20 cellular contexts compared by ENCODE assay signal in genomic region chr16:63592852-63593251, GRCh38.
DNase-seq lines count a peak whose midpoint lies in the region; ATAC-seq, FAIRE-seq and TF ChIP-seq lines count a peak whose summit lies in the region.
"Had no signal": no experiment of that assay in that cellular context is flagged by ENCODE, and none has a peak within 500 bp of the region (broad histone marks: within the 10 kb centered on the region; RNA-seq: fewer than 3 reads in every experiment).

No MANE protein-coding gene starts in this region.

- no peak overlapping the region for H2AK5ac ChIP-seq in neuronal stem cell (ENCODE audit: low read depth, low read length)

- no peak overlapping the region for H2BK120ac ChIP-seq in neuronal stem cell (ENCODE audit: low read depth, low read length)

- no peak overlapping the region for H3K14ac ChIP-seq in neuronal stem cell (ENCODE audit: low read length)

- H2BK12ac ChIP-seq in neuronal stem cell (ENCODE audit: low read length): no peak overlapping the region

- no peaks in the 10 kb centered on the region for H3K27me3 ChIP-seq in GM12878 (replicated peaks in 1 of 2; ENCODE audit: control insufficient read depth in 2 of 2, insufficient read depth in 2 of 2, low read length in 1 of 2)
- no peaks in the 10 kb centered on the region for H3K27me3 ChIP-seq in K562 (ENCODE audit: control insufficient read depth in 2 of 2, insufficient read depth in 2 of 2, low read length in 2 of 2)
- H3K27me3 ChIP-seq in neuronal stem cell (ENCODE audit: control insufficient read depth in 3 of 3, insufficient read depth in 3 of 3, low read depth in 1 of 3, low read length in 3 of 3): no peaks in the 10 kb centered on the region
- H3K27me3 ChIP-seq: BE2C, BLaER1 had no signal

- H3K9me3 ChIP-seq in GM12878 (replicated peaks; ENCODE audit: control insufficient read depth, insufficient read depth, low read length): no peaks in the 10 kb centered on the region
- H3K9me3 ChIP-seq in K562 (replicated peaks; ENCODE audit: control insufficient read depth, insufficient read depth, low read depth, low read length): 0 out of 2 replicates have a peak, but pooled peaks cover 2% of the 10 kb centered on the region
- H3K9me3 ChIP-seq in neuronal stem cell (replicated peaks in 1 of 2; ENCODE audit: control insufficient read depth in 2 of 2, insufficient read depth in 1 of 2, low read depth in 1 of 2, low read length in 2 of 2): no peaks in the 10 kb centered on the region
- H3K9me3 ChIP-seq: BE2C, BLaER1 had no signal

- H3K18ac ChIP-seq in neuronal stem cell (ENCODE audit: low read length): no peak overlapping the region

- H3K4me2 ChIP-seq in GM12878 (ENCODE audit: control insufficient read depth, insufficient read depth) (no peak overlapping the region), K562 (ENCODE audit: insufficient read depth, low read length) (no peak overlapping the region), neuronal stem cell (ENCODE audit: insufficient read depth, low read length, poor library complexity, severe bottlenecking) (no peak overlapping the region)
- H3K4me2 ChIP-seq: BLaER1 had no signal

- no peak overlapping the region for H2BK5ac ChIP-seq in neuronal stem cell (ENCODE audit: low read length)

- FAIRE-seq in GM12878 (lab: Jason Lieb, UNC) (no peak), K562 (lab: Jason Lieb, UNC) (no peak), HTR-8/SVneo (lab: Jason Lieb, UNC) (no peak)
- FAIRE-seq: A204.1, G401.6, GM12892, GM18507 had no signal

- TF ChIP-seq EP300 in GM12878 (IDR thresholded peaks at IDR 0.05; ENCODE audit: borderline replicate concordance in 1 of 2, control insufficient read depth in 1 of 2, low read depth in 2 of 2, low read length in 2 of 2) (no peak), K562 (IDR thresholded peaks at IDR 0.05; ENCODE audit: low read length) (no peak)

- no peak overlapping the region for H3K27ac ChIP-seq in GM12878 (ENCODE audit: control insufficient read depth, insufficient read depth)
- no peak overlapping the region for H3K27ac ChIP-seq in K562 (ENCODE audit: extremely low read depth, low read depth, low read length)
- H3K27ac ChIP-seq in neuronal stem cell (replicated peaks; ENCODE audit: low read length): no peak overlapping the region
- H3K27ac ChIP-seq: BLaER1 had no signal

- H4K91ac ChIP-seq in neuronal stem cell (ENCODE audit: low read depth, low read length, poor library complexity): no peak overlapping the region

- CTCF ChIA-PET in GM12878 (lab: Yijun Ruan, JAX): no interaction called here
- CTCF ChIA-PET in K562 (lab: Yijun Ruan, JAX; ENCODE audit: low intra/inter-chr PET ratio): no interaction called here

- H3K36me3 ChIP-seq in GM12878 (ENCODE audit: control insufficient read depth in 2 of 2, insufficient read depth in 2 of 2, low read length in 1 of 2) (no peaks in the 10 kb centered on the region), K562 (ENCODE audit: control insufficient read depth, insufficient read depth, low read length) (no peaks in the 10 kb centered on the region), neuronal stem cell (replicated peaks in 1 of 2; ENCODE audit: control insufficient read depth in 2 of 2, insufficient read depth in 2 of 2, low read length in 2 of 2) (no peaks in the 10 kb centered on the region)
- H3K36me3 ChIP-seq: BE2C, BLaER1 had no signal

- in situ Hi-C loops in GM12878 (cut with MboI): no loop called here
- in situ Hi-C loops in K562 (cut with MboI): no loop called here

- H4K8ac ChIP-seq in neuronal stem cell (ENCODE audit: low read depth, low read length): no peak overlapping the region

- H3K4me3 ChIP-seq in GM12878 (no peak overlapping the region), K562 (no peak overlapping the region), neuronal stem cell (ENCODE audit: low read length in 2 of 2) (no peak overlapping the region)
- H3K4me3 ChIP-seq: BLaER1 had no signal

- BruUV-seq in GM12878 (replicated peaks; lab: Mats Ljungman, UMichigan) (no TSS peak), K562 (replicated peaks; lab: Mats Ljungman, UMichigan) (no TSS peak)

- H3K4me1 ChIP-seq in GM12878 (ENCODE audit: control insufficient read depth, insufficient read depth, low read length): no peaks in the 10 kb centered on the region
- no peaks in the 10 kb centered on the region for H3K4me1 ChIP-seq in K562 (replicated peaks in 1 of 2; ENCODE audit: control insufficient read depth in 2 of 2, insufficient read depth in 2 of 2, low read length in 2 of 2)
- no peaks in the 10 kb centered on the region for H3K4me1 ChIP-seq in neuronal stem cell (ENCODE audit: control insufficient read depth in 2 of 2, insufficient read depth in 1 of 2, low read depth in 1 of 2, low read length in 2 of 2)
- H3K4me1 ChIP-seq: BE2C, BLaER1 had no signal

- no peaks in the 10 kb centered on the region for H3K79me1 ChIP-seq in neuronal stem cell (ENCODE audit: low read depth, low read length)

- WGBS in GM12878 (ENCODE audit: insufficient coverage, insufficient replicate concordance, low lambda C conversion rate, missing lambda C conversion rate): 28% methylated on average over 3 of the region's 3 CpGs
- WGBS in K562 (ENCODE audit: insufficient coverage, low coverage, missing lambda C conversion rate): 5% methylated on average over 3 of the region's 3 CpGs
- whole genome bisulfite sequencing in neuronal stem cell (ENCODE audit: extremely low coverage in 2 of 2, insufficient read length in 2 of 2, insufficient replicate concordance in 1 of 2), 2 donors: no CpG with 5 or more reads among the region's 3 CpGs

- intact Hi-C loops in GM12878 (cut with micrococcal nuclease; ENCODE audit: unreplicated experiment): no loop called here
- intact Hi-C loops in K562 (cut with micrococcal nuclease): no loop called here

- H3K4ac ChIP-seq in neuronal stem cell (ENCODE audit: low read length): no peak overlapping the region

- no peaks in the 10 kb centered on the region for H3K79me2 ChIP-seq in GM12878 (ENCODE audit: control insufficient read depth, insufficient read depth, low read length)
- no peaks in the 10 kb centered on the region for H3K79me2 ChIP-seq in K562 (ENCODE audit: control insufficient read depth, insufficient read depth, low read length)

- H3K9ac ChIP-seq in GM12878 (ENCODE audit: control insufficient read depth, insufficient read depth, low read length) (no peak overlapping the region), K562 (ENCODE audit: insufficient read depth in 1 of 2, low read depth in 2 of 2, low read length in 2 of 2) (no peak overlapping the region), neuronal stem cell (ENCODE audit: low read depth, low read length, poor library complexity) (no peak overlapping the region)
- H3K9ac ChIP-seq: BLaER1 had no signal

- RAD21 ChIA-PET in GM12878 (lab: Charles Lee; ENCODE audit: unreplicated experiment): no interaction called here

- TF ChIP-seq POLR2A in GM12878 (IDR thresholded peaks at IDR 0.05; ENCODE audit: low read depth, low read length) (no peak), K562 (conservative IDR thresholded peaks at IDR 0.05) (no peak)

- SMC1A ChIA-PET in GM12878 (lab: Charles Lee; ENCODE audit: uncharacterized antibody, unreplicated experiment): interaction anchor here (1.2 to 1.6 kb wide), 2 partner anchors 8 to 17 kb away, joined by 3 read pairs; no protein-coding TSS in a partner anchor

- DNase-seq in GM12878 (ENCODE audit: low read depth, low spot score): no peak
- DNase-seq in K562 (ENCODE audit: extremely low read depth in 1 of 4, low spot score in 3 of 4): no peak
- no peak for DNase-seq in neuronal stem cell (ENCODE audit: low spot score)
- no peak for DNase-seq in DMS 273 (lab: John Stamatoyannopoulos, UW; ENCODE audit: unreplicated experiment)
- no peak for DNase-seq in HTR-8/SVneo (ENCODE audit: insufficient read length, low spot score)
- DNase-seq: 8988T; ACHN; BE2C; C1 segment of cervical spinal cord; CD4-positive, alpha-beta memory T cell; CD4-positive, CD25-positive, alpha-beta regulatory T cell; CD8-positive, alpha-beta memory T cell; COR-L47; DMS79 treated with DMSO at 0.1 percent for 48 hours; GF-D8 had no signal

- POLR2A ChIA-PET in GM12878 (lab: Charles Lee) (no interaction called here), K562 (lab: Yijun Ruan, JAX) (no interaction called here)

- no peaks in the 10 kb centered on the region for H3K9me1 ChIP-seq in K562 (ENCODE audit: control insufficient read depth, insufficient read depth, low read length)

- H3K23ac ChIP-seq in neuronal stem cell (ENCODE audit: low read depth, low read length, poor library complexity): no peak overlapping the region

- TF ChIP-seq CTCF in GM12878 (IDR thresholded peaks at IDR 0.05 in 2 of 3, conservative IDR thresholded peaks at IDR 0.05 in 1 of 3; ENCODE audit: control insufficient read depth in 2 of 3, extremely low read depth in 1 of 3, insufficient read depth in 1 of 3, low read depth in 3 of 3, low read length in 3 of 3): no peak
- no peak for TF ChIP-seq CTCF in K562 (IDR thresholded peaks at IDR 0.05 in 2 of 3, conservative IDR thresholded peaks at IDR 0.05 in 1 of 3; ENCODE audit: insufficient read depth in 2 of 3, low read depth in 1 of 3, low read length in 3 of 3)

- H4K20me1 ChIP-seq in GM12878 (ENCODE audit: control insufficient read depth, insufficient read depth): no peaks in the 10 kb centered on the region
- H4K20me1 ChIP-seq in K562 (replicated peaks; ENCODE audit: control insufficient read depth, insufficient read depth, low read length): no peaks in the 10 kb centered on the region
- H4K20me1 ChIP-seq: BLaER1 had no signal

- no peak for TF ChIP-seq RAD21 in GM12878 (IDR thresholded peaks at IDR 0.05; ENCODE audit: insufficient read depth, low read depth, low read length)
- no peak for TF ChIP-seq RAD21 in K562 (CRISPR knock-in tag; conservative IDR thresholded peaks at IDR 0.05 in 1 of 2, IDR thresholded peaks at IDR 0.05 in 1 of 2)

- H2BK15ac ChIP-seq in neuronal stem cell (ENCODE audit: low read length): no peak overlapping the region

- ATAC-seq in GM12878: no peak
- ATAC-seq in K562: no peak

- H2AFZ ChIP-seq in GM12878 (ENCODE audit: control insufficient read depth, low read depth, low read length) (no peak overlapping the region), K562 (ENCODE audit: low read depth, low read length) (no peak overlapping the region), neuronal stem cell (ENCODE audit: low read length) (peak overlapping the region; percentile 50)

TF ChIP-seq in GM12878, 131 proteins besides CTCF, POLR2A, EP300 and RAD21 (continues in another document):
- no peak for TF ChIP-seq SREBF1 (IDR thresholded peaks at IDR 0.05; ENCODE audit: low read length)
- no peak for TF ChIP-seq PML (IDR thresholded peaks at IDR 0.05; ENCODE audit: low read length)
- 0 out of 2 replicates have a peak, but pooled peaks have one; percentile 28 for TF ChIP-seq ATF7 (IDR thresholded peaks at IDR 0.05; ENCODE audit: low read depth)

TF ChIP-seq in K562, 482 proteins besides CTCF, POLR2A, EP300 and RAD21 (continues in another document):
- no peak for TF ChIP-seq ZNF324 (CRISPR knock-in tag; IDR thresholded peaks at IDR 0.05)

Comparison
In these comparisons a context has a peak if more than half of its experiments do, and no peak if none do; other contexts are left out.
1. Of the 99 proteins assayed by ChIP-seq in both K562 and GM12878: peak only in K562: none; only in GM12878: ATF7; in both: none; in neither: 97; mixed calls (peak in some experiments, not most) for 1.